In the genomic region with DNA sequence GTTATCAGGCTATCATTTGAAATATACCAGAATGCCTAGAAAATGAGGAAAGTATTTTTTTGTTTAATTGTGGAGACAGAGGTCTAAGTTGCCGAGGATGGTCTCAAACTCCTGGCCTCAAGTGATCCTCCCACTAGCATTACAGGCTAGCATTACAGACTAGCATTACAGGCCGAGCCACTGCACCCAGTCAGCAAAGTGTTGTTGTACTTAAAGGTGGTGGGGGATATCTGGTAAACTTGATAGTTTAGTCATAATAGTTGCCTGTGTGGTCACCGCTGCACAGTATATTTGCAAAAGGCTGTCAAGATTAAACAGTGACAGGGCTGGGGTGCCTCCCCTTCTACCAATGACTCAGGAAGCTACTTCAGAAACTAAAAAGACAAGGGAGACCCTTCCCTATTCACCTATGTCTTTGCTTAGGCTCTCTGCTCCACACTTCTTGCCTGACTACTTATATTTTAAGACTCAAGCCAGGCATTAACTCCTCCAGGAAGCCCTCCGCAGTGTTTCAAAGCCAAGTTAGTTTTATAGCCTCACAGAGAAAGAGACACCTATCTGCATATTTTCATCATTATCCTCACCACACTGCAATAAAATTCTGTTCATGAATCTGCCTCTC, we compare ENCODE assay signal across 9 cellular contexts. TPM values are rescaled to one million over a fixed set of nuclear protein-coding genes. Genes with fewer than 3 reads are reported as not detected.
DNase-seq lines count a peak whose midpoint lies in the region; ATAC-seq, FAIRE-seq and TF ChIP-seq lines count a peak whose summit lies in the region.
"Had no signal": no experiment of that assay in that cellular context is flagged by ENCODE, and none has a peak within 500 bp of the region (broad histone marks: within the 10 kb centered on the region; RNA-seq: fewer than 3 reads in every experiment).

No MANE protein-coding gene starts in this region.

- H3K27me3 ChIP-seq in pancreas = no peaks in the 10 kb centered on the region

- peaks cover 18% of the 10 kb centered on the region for H3K9me3 Mint-ChIP-seq in glutamatergic neuron (ENCODE audit: unreplicated experiment)

- no peaks in the 10 kb centered on the region for H3K36me3 ChIP-seq in pancreas

- FAIRE-seq in pancreas (lab: Jason Lieb, UNC) = no peak
- FAIRE-seq: colon had no signal

- H3K27ac ChIP-seq in pancreas = no peak overlapping the region

- TF ChIP-seq CTCF in pancreas (IDR thresholded peaks at IDR 0.05) (no peak), glutamatergic neuron (IDR thresholded peaks at IDR 0.05; ENCODE audit: partially characterized antibody, unreplicated experiment) (no peak)

- 71 to 83% methylated on average over 4 of the region's 4 CpGs for WGBS in pancreas, 2 donors

- H3K9me3 ChIP-seq in pancreas = no peaks in the 10 kb centered on the region

- H3K27me3 Mint-ChIP-seq in glutamatergic neuron (ENCODE audit: unreplicated experiment) = peaks cover 12% of the 10 kb centered on the region

- peak; percentile 56 for ATAC-seq in GM19463 (IDR thresholded peaks at IDR 0.05; ENCODE audit: unreplicated experiment)
- ATAC-seq in HG03378 (IDR thresholded peaks at IDR 0.05; ENCODE audit: unreplicated experiment) = peak; percentile 71
- ATAC-seq in pancreas = no peak

- H3K4me3 ChIP-seq in pancreas = no peak overlapping the region

- no peak overlapping the region for H3K4me3 Mint-ChIP-seq in glutamatergic neuron (ENCODE audit: unreplicated experiment)

- intact Hi-C loops in pancreas (cut with DNase I) = no loop called here

- no peak overlapping the region for H3K27ac Mint-ChIP-seq in glutamatergic neuron (ENCODE audit: unreplicated experiment)

- no peaks in the 10 kb centered on the region for H3K4me1 Mint-ChIP-seq in glutamatergic neuron (ENCODE audit: low read depth, unreplicated experiment)

- H3K4me1 ChIP-seq in pancreas = no peaks in the 10 kb centered on the region

- DNase-seq in EH (ENCODE audit: low read depth) = peak; percentile 44
- peak; percentile 59 for DNase-seq in astrocyte of the hippocampus (ENCODE audit: low read depth, low spot score)
- no peak for DNase-seq in pancreas
- no peak for DNase-seq in glutamatergic neuron
- DNase-seq in GM19240 (ENCODE audit: insufficient read length, low spot score) = no peak
- no peak for DNase-seq in NCI-H2081 (lab: John Stamatoyannopoulos, UW)

- H3K36me3 Mint-ChIP-seq in glutamatergic neuron (ENCODE audit: unreplicated experiment) = no peaks in the 10 kb centered on the region

RNA-seq across cellular contexts. Expression of a gene that starts 3.1 kb away (rescaled TPM):
- total RNA-seq in pancreas = 10 to 100 TPM in 3 of 6 donors, 1 to 10 TPM in 3; 7.3 to 20.1 (median 10.2) TPM
- polyA plus RNA-seq in pancreas = 10 to 100 TPM in 1 of 2 donors, 1 to 10 TPM in 1; 9.0 to 11.9 TPM
- total RNA-seq in glutamatergic neuron (ENCODE audit: unreplicated experiment) = 167 TPM

Comparison
In these comparisons a context has a peak if more than half of its experiments do, and no peak if none do; other contexts are left out.
1. DNase-seq: peak in EH (single experiment) and astrocyte of the hippocampus (single experiment); none in pancreas (0 of 6), glutamatergic neuron (single experiment), GM19240 (single experiment) and NCI-H2081 (0 of 2).
2. ATAC-seq: peak in GM19463 (single experiment) and HG03378 (single experiment); none in pancreas (0 of 4).